Comparison of ENCODE assay signal across 24 cellular contexts in genomic region chr5:2748180-2748840, GRCh38. TPM values are rescaled to one million over a fixed set of nuclear protein-coding genes. Genes with fewer than 3 reads are reported as not detected.
DNase-seq lines count a peak whose midpoint lies in the region; ATAC-seq and TF ChIP-seq lines count a peak whose summit lies in the region.
"Had no signal": no experiment of that assay in that cellular context is flagged by ENCODE, and none has a peak within 500 bp of the region (broad histone marks: within the 10 kb centered on the region; RNA-seq: fewer than 3 reads in every experiment).

No MANE protein-coding gene starts in this region.

- peaks cover 86% of the 10 kb centered on the region for H3K79me2 ChIP-seq in GM23248 (ENCODE audit: insufficient read depth)

- H3K27me3 Mint-ChIP-seq in activated CD4-positive, alpha-beta memory T cell treated with anti-CD3 and anti-CD28 coated beads for 36 hours: peaks cover 55% of the 10 kb centered on the region

- peak overlapping the region; percentile 84 for H3K27ac ChIP-seq in GM23248
- H3K27ac ChIP-seq: body of pancreas, heart left ventricle, sigmoid colon had no signal

- H3K36me3 Mint-ChIP-seq in activated CD4-positive, alpha-beta memory T cell treated with anti-CD3 and anti-CD28 coated beads for 36 hours: peaks cover 9% of the 10 kb centered on the region

- no peak overlapping the region for H3K27ac Mint-ChIP-seq in activated CD4-positive, alpha-beta memory T cell treated with anti-CD3 and anti-CD28 coated beads for 36 hours
- H3K27ac Mint-ChIP-seq: dendritic cell treated with granulocyte-macrophage colony-stimulating factor and Interleukin-4, amounts not matched to agents 40 ng/mL and 50 ng/mL, for 4 days had no signal

- no peak overlapping the region for H2AFZ ChIP-seq in GM23248

- intact Hi-C loops in activated CD4-positive, alpha-beta memory T cell treated with anti-CD3 and anti-CD28 coated beads for 36 hours (cut with micrococcal nuclease): no loop called here

- H3K4me2 ChIP-seq in GM23248 (ENCODE audit: unreplicated experiment): peak overlapping the region; percentile 97

- H3K4me1 ChIP-seq in GM23248 (ENCODE audit: insufficient read depth) (peaks cover 37% of the 10 kb centered on the region), iPS-15b (ENCODE audit: control insufficient read depth, insufficient read depth, low read length) (peaks cover 8% of the 10 kb centered on the region)
- H3K4me1 ChIP-seq: BE2C had no signal

- ATAC-seq in GM21786 (IDR thresholded peaks at IDR 0.05; ENCODE audit: unreplicated experiment): no peak
- ATAC-seq: body of pancreas, heart left ventricle, mucosa of descending colon, Panc1 had no signal

- in situ Hi-C loops in GM23248 (cut with MboI): loop anchor here (5.0 to 25.0 kb wide), 2 partner anchors 854 to 986 kb away; no protein-coding TSS in a partner anchor
- in situ Hi-C loops in astrocyte of the cerebellum (cut with HindIII; ENCODE audit: low sequenced_read_pairs): loop anchor here (5.0 to 25.0 kb wide), 3 partner anchors 564 to 976 kb away; no protein-coding TSS in a partner anchor

- CTCF ChIA-PET in activated CD4-positive, alpha-beta memory T cell treated with anti-CD3 and anti-CD28 coated beads for 36 hours (lab: Charles Lee): no interaction called here

- no peaks in the 10 kb centered on the region for H3K9me3 ChIP-seq in GM23248 (ENCODE audit: low read depth)
- no peaks in the 10 kb centered on the region for H3K9me3 ChIP-seq in iPS-15b (ENCODE audit: control insufficient read depth, insufficient read depth, low read length)
- H3K9me3 ChIP-seq: BE2C, body of pancreas, esophagus squamous epithelium, heart left ventricle, mucosa of descending colon, sigmoid colon had no signal

- H3F3A ChIP-seq in GM23248 (ENCODE audit: insufficient read depth): peaks cover 13% of the 10 kb centered on the region

- H3K9ac ChIP-seq in GM23248: peak overlapping the region; percentile 92
- no peak overlapping the region for H3K9ac ChIP-seq in iPS-15b (ENCODE audit: low read depth, low read length)

- H3K27me3 ChIP-seq in GM23248 (replicated peaks; ENCODE audit: insufficient read depth): no peaks in the 10 kb centered on the region
- peaks cover 26% of the 10 kb centered on the region for H3K27me3 ChIP-seq in iPS-15b (ENCODE audit: control insufficient read depth, insufficient read depth, low read length)

- H3K9me2 ChIP-seq in GM23248 (ENCODE audit: insufficient read depth): no peaks in the 10 kb centered on the region

- TF ChIP-seq CTCF in astrocyte of the cerebellum (IDR thresholded peaks at IDR 0.05; ENCODE audit: low read depth, low read length, missing control alignments): no peak

- peak; percentile 58 for DNase-seq in GM23248
- DNase-seq in astrocyte of the cerebellum (ENCODE audit: low read depth): no peak
- no peak for DNase-seq in skeletal muscle cell (ENCODE audit: low read depth)
- no peak for DNase-seq in activated CD4-positive, alpha-beta memory T cell treated with anti-CD3 and anti-CD28 coated beads for 36 hours
- no peak for DNase-seq in medulla oblongata (ENCODE audit: extremely low spot score)
- DNase-seq: activated CD4-positive, alpha-beta T cell treated with anti-CD3 and anti-CD28 coated beads for 4 hours; activated naive CD4-positive, alpha-beta T cell treated with Interleukin-2 at 50 U/mL for 16 hours; activated T-cell treated with anti-CD3 and anti-CD28 coated beads for 4 hours; BE2C; body of pancreas; esophagus squamous epithelium; GF-D8; GOT3; kidney glomerular epithelial cell; mucosa of descending colon; NCI-H2171; NCI-H774; sigmoid colon; stimulated activated CD4-positive, alpha-beta T cell treated with anti-CD3 and anti-CD28 coated beads, Interleukin-2, amount 100 ng/mL, for 48 hours had no signal

- no peak overlapping the region for H3K4me3 Mint-ChIP-seq in activated CD4-positive, alpha-beta memory T cell treated with anti-CD3 and anti-CD28 coated beads for 36 hours
- H3K4me3 Mint-ChIP-seq: dendritic cell treated with granulocyte-macrophage colony-stimulating factor and Interleukin-4, amounts not matched to agents 40 ng/mL and 50 ng/mL, for 4 days had no signal

- peaks cover 8% of the 10 kb centered on the region; the same call in 1 of the 2 replicates for H3K36me3 ChIP-seq in GM23248 (ENCODE audit: low read depth)
- peaks cover 27% of the 10 kb centered on the region for H3K36me3 ChIP-seq in iPS-15b (ENCODE audit: control insufficient read depth, insufficient read depth, low read length)
- H3K36me3 ChIP-seq: BE2C, heart left ventricle, sigmoid colon had no signal

- 2 to 4% methylated on average over 36 to 54 of the region's 82 CpGs for WGBS in GM23248 (ENCODE audit: low coverage in 1 of 2, low lambda C conversion rate in 2 of 2, missing lambda C conversion rate in 2 of 2), 2 experiments

- H4K20me1 ChIP-seq in GM23248 (ENCODE audit: insufficient read depth): no peaks in the 10 kb centered on the region

- no peaks in the 10 kb centered on the region for H3K4me1 Mint-ChIP-seq in activated CD4-positive, alpha-beta memory T cell treated with anti-CD3 and anti-CD28 coated beads for 36 hours (ENCODE audit: low read depth)

- POLR2A ChIA-PET in activated CD4-positive, alpha-beta memory T cell treated with anti-CD3 and anti-CD28 coated beads for 36 hours (lab: Charles Lee): no interaction called here

- peaks cover 4% of the 10 kb centered on the region for H3K9me3 Mint-ChIP-seq in activated CD4-positive, alpha-beta memory T cell treated with anti-CD3 and anti-CD28 coated beads for 36 hours
- H3K9me3 Mint-ChIP-seq: dendritic cell treated with granulocyte-macrophage colony-stimulating factor and Interleukin-4, amounts not matched to agents 40 ng/mL and 50 ng/mL, for 4 days had no signal

- H3K4me3 ChIP-seq in GM23248 (peak overlapping the region; percentile 99), astrocyte of the cerebellum (ENCODE audit: low read depth, low read length) (peak overlapping the region; percentile 83), iPS-15b (ENCODE audit: low read depth, low read length) (peak overlapping the region; percentile 32), skeletal muscle cell (ENCODE audit: low read depth, low read length) (peak overlapping the region; percentile 48)
- H3K4me3 ChIP-seq: body of pancreas, heart left ventricle, mucosa of descending colon, sigmoid colon had no signal

RNA-seq across cellular contexts. Expression of gene IRX2, which starts 3.2 kb away (rescaled TPM):
- total RNA-seq in GM23248 (2014; rRNA removed; shearing (Covaris generic)): 30.6 and 38.1 TPM in 2 replicates
- polyA plus RNA-seq in GM23248 (2016; fragmentation: Nextera tagmentation; extraction: Ambion mirVana): 6.1 TPM in 2 replicates
- not detected for total RNA-seq in activated CD4-positive, alpha-beta memory T cell treated with anti-CD3 and anti-CD28 coated beads for 36 hours
- total RNA-seq: sigmoid colon had no signal

Comparison
In these comparisons a context has a peak if more than half of its experiments do, and no peak if none do; other contexts are left out.
1. H3K4me3 ChIP-seq: peak in every context shown above with its lines; median percentile 99 in GM23248; 83 in astrocyte of the cerebellum; 48 in skeletal muscle cell; 32 in iPS-15b.
2. RNA of gene IRX2, which starts 3.2 kb away (total RNA-seq): 30.6 to 38.1 TPM in GM23248; not detected in activated CD4-positive, alpha-beta memory T cell treated with anti-CD3 and anti-CD28 coated beads for 36 hours; every median in the first group is over 10 times any median in the second.